ENCODE assay signal across 17 cellular contexts in genomic region chr6:114249522-114249921, GRCh38.
"Had no signal": no experiment of that assay in that cellular context is flagged by ENCODE, and none has a peak within 500 bp of the region (broad histone marks: within the 10 kb centered on the region; RNA-seq: fewer than 3 reads in every experiment).

No MANE protein-coding gene starts in this region.

- H3K4me1 ChIP-seq: gastrocnemius medialis, left ventricle myocardium inferior, right atrium auricular region, sigmoid colon had no signal

- H3K4me2 ChIP-seq: smooth muscle cell had no signal

- DNase-seq: effector memory CD4-positive, alpha-beta T cell; gastrocnemius medialis; immature natural killer cell; left ventricle myocardium inferior; mesenchymal stem cell; midbrain; naive thymus-derived CD8-positive, alpha-beta T cell; posterior cingulate gyrus; sigmoid colon; stimulated activated CD4-positive, alpha-beta T cell treated with anti-CD3 and anti-CD28 coated beads, Interleukin-2, amount 100 ng/mL, for 48 hours; stimulated activated naive CD4-positive, alpha-beta T cell treated with Interleukin-2 at 50 U/mL for 16 hours had no signal

- H3K4me3 ChIP-seq: gastrocnemius medialis, left ventricle myocardium inferior, lung, right atrium auricular region, sigmoid colon, smooth muscle cell had no signal

- H3K27ac ChIP-seq: gastrocnemius medialis, left ventricle myocardium inferior, neutrophil, right atrium auricular region, sigmoid colon had no signal

- H3K4me1 Mint-ChIP-seq: immature natural killer cell; naive thymus-derived CD8-positive, alpha-beta T cell had no signal

- H3K36me3 Mint-ChIP-seq: immature natural killer cell, type B pancreatic cell had no signal

- ATAC-seq: esophagus mucosa; gastrocnemius medialis; naive thymus-derived CD8-positive, alpha-beta T cell had no signal

- H3K36me3 ChIP-seq: gastrocnemius medialis, left ventricle myocardium inferior, neutrophil, right atrium auricular region, sigmoid colon had no signal

- H3K9me3 ChIP-seq: gastrocnemius medialis, left ventricle myocardium inferior, neutrophil, right atrium auricular region, sigmoid colon had no signal

- H3K27me3 Mint-ChIP-seq: type B pancreatic cell had no signal

- H3K4me3 Mint-ChIP-seq: immature natural killer cell; naive thymus-derived CD8-positive, alpha-beta T cell; type B pancreatic cell had no signal

- H3K27me3 ChIP-seq: gastrocnemius medialis, neutrophil, right atrium auricular region, sigmoid colon had no signal

- H3K27ac Mint-ChIP-seq: immature natural killer cell; naive thymus-derived CD8-positive, alpha-beta T cell; type B pancreatic cell had no signal
